Comparison of ENCODE assay signal across 8 cellular contexts in the genomic region with DNA sequence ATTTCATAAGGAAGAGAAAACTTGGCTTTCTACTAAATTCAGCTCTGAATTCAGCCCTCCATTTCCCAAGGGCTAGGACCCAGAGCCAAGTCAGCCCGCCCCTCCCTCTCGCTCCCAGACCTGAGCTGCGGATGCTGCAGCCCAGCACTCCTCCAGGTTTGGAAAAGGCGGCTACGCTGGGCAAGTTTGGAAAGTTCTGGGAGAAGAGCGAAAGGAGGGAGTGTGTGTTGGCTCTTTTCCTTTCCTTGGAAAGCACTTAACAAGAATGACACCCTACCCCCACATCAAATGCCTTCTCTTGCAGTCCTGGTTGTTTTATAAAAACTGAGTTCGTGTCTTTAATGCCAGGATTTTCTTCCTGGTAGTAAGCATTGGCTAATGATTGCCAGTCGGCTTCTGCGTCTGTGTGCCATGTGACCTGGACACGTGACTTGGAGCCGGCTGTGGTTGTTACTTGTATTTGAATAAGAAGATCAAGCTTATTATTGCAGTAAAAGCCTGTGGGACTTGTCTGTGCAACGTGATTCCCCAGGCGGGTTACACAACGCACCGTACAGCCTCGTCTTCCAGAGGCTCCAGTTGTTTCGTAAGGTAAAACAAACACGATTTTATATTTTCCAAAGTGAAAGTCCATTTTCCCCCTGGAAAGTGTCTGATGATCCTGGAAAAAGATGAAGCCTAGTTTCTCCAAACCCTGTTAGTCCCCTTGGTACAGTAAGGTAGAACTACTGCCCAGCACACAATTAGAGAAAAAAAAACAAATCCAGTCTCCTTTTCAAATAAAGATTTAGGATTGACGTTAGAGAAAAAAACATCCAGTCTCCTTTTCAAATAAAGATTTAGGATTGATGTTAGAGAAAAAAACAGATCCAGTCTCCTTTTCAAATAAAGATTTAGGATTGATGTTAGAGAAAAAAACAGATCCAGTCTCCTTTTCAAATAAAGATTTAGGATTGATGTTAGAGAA.
A peak's percentile ranks its signal among the peaks of the same experiment; 100 is the strongest.
DNase-seq lines count a peak whose midpoint lies in the region; ATAC-seq and TF ChIP-seq lines count a peak whose summit lies in the region.

No MANE protein-coding gene starts in this region.

- peak; percentile 51 for DNase-seq in NCI-H146 (lab: John Stamatoyannopoulos, UW)
- DNase-seq in T-helper 22 cell (ENCODE audit: low read depth) = peak; percentile 66
- DNase-seq in brain microvascular endothelial cell = peak; percentile 88
- no peak for DNase-seq in iPS DF 6.9 (ENCODE audit: low read depth, low spot score)
- DNase-seq in retinal pigment epithelial cell (ENCODE audit: low read depth) = peak; percentile 81

- H3K27ac ChIP-seq in brain microvascular endothelial cell (peak overlapping the region; percentile 56), iPS DF 6.9 (ENCODE audit: low read length) (no peak overlapping the region)

- WGBS in iPS DF 6.9 (ENCODE audit: insufficient coverage, insufficient read length) = no CpG with 5 or more reads among the region's 19 CpGs

- H3K36me3 ChIP-seq in brain microvascular endothelial cell (replicated peaks) (no peaks in the 10 kb centered on the region), iPS DF 6.9 (ENCODE audit: control insufficient read depth, insufficient read depth, low read length) (no peaks in the 10 kb centered on the region)

- TF ChIP-seq CTCF in GM12875 (IDR thresholded peaks at IDR 0.05; ENCODE audit: borderline replicate concordance, insufficient read depth, low read depth, low read length) (no peak), brain microvascular endothelial cell (IDR thresholded peaks at IDR 0.05; ENCODE audit: low read depth, low read length, missing control alignments) (no peak), retinal pigment epithelial cell (conservative IDR thresholded peaks at IDR 0.05; ENCODE audit: low read depth, low read length) (no peak)

- H3K9me3 ChIP-seq in iPS DF 6.9 (ENCODE audit: control insufficient read depth, insufficient read depth, low read length) = no peaks in the 10 kb centered on the region

- ATAC-seq in HG02763 (IDR thresholded peaks at IDR 0.05; ENCODE audit: unreplicated experiment) = peak; percentile 61
- no peak for ATAC-seq in GM19328 (IDR thresholded peaks at IDR 0.05; ENCODE audit: unreplicated experiment)

- no peaks in the 10 kb centered on the region for H3K27me3 ChIP-seq in brain microvascular endothelial cell (replicated peaks)
- no peaks in the 10 kb centered on the region; the same call in 1 of the 2 replicates for H3K27me3 ChIP-seq in iPS DF 6.9 (ENCODE audit: control insufficient read depth, insufficient read depth, low read length)

- H3K4me1 ChIP-seq in iPS DF 6.9 (ENCODE audit: control insufficient read depth, insufficient read depth, low read length) = no peaks in the 10 kb centered on the region

- peak overlapping the region; percentile 50 for H3K4me3 ChIP-seq in GM12875 (ENCODE audit: low read depth, low read length)
- H3K4me3 ChIP-seq in brain microvascular endothelial cell (ENCODE audit: low read depth, low read length) = peak overlapping the region; percentile 67
- peak overlapping the region; percentile 3; the same call in 1 of the 2 replicates for H3K4me3 ChIP-seq in iPS DF 6.9 (ENCODE audit: low read length)
- peak overlapping the region; percentile 51 for H3K4me3 ChIP-seq in retinal pigment epithelial cell (ENCODE audit: low read length)

- in situ Hi-C loops in brain microvascular endothelial cell (cut with HindIII; ENCODE audit: low pct_ligation_motif_present, low sequenced_read_pairs) = no loop called here

Comparison
In these comparisons a context has a peak if more than half of its experiments do, and no peak if none do; other contexts are left out.
1. H3K4me3 ChIP-seq: peak in every context shown above with its lines; median percentile 67 in brain microvascular endothelial cell; 51 in retinal pigment epithelial cell; 50 in GM12875; 3 in iPS DF 6.9.